Comparison of ENCODE assay signal across 1 cellular context in the genomic region with DNA sequence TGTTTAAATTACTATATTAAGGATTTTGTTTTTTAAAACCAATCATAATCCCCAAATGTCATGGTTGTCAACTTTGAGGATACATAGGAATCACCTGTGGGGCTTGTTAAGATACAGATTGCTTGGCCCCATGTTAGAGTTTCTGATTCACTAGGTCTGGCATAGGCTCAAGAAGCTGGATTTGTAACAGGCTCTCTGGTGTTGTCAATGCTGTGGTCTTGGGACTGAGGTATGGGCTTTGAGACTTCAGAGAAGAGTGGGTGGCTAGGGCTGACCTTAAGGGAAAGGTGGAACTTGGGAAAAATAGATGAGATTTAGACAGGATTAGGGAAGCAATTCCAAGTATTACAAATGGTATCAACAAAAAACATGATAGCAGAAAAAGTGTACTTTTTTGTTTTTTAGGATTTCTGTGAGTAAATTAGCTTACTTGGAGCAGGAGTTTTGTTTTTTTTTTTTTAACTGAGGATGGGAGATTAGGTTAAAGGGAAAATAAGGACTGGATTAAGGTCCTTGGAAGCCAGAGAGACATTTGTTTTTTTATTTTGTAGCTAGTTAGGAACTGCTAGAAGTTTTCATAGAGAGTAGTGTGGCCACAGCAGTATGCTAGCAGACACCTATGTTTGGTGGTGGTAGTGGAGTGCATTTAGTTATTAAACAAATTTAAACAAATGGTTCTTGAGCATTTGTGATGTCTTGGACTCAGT.
TF ChIP-seq lines count a peak whose summit lies in the region.

No MANE protein-coding gene starts in this region.

TF ChIP-seq in WTC11, 78 proteins besides CTCF, POLR2A, EP300 and RAD21 (continued from another document):
- peak; percentile 71 for TF ChIP-seq PRDM15 (CRISPR knock-in tag; IDR thresholded peaks at IDR 0.05)
TF ChIP-seq in WTC11: peak in this region for 1.
